In the genomic region with DNA sequence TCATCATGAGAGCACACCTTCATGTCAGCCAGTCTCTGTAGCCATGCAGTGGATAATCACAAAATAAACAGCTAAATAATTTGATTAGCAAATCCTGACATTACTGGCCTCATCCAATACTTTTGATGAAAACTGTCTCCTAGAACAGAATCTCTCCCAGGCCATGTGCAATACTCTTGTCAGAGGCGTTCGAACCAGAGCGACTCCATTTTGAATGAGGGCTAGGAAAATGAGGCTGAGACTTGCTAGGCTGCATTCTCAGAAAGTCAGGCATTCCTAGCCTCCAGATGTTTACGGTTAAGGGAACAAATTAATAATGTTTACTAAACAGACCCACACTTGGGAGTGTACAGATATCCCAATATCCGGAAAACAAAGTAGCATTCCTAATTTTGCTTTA, we compare ENCODE assay signal across 25 cellular contexts.
DNase-seq lines count a peak whose midpoint lies in the region; ATAC-seq, FAIRE-seq and TF ChIP-seq lines count a peak whose summit lies in the region.
"Had no signal": no experiment of that assay in that cellular context is flagged by ENCODE, and none has a peak within 500 bp of the region (broad histone marks: within the 10 kb centered on the region; RNA-seq: fewer than 3 reads in every experiment).

No MANE protein-coding gene starts in this region.

- CTCF ChIA-PET in K562 (lab: Yijun Ruan, JAX; ENCODE audit: low intra/inter-chr PET ratio) = no interaction called here

- peak overlapping the region; percentile 64 for H3K27ac ChIP-seq in left ventricle myocardium inferior (replicated peaks)
- H3K27ac ChIP-seq in right cardiac atrium (ENCODE audit: low read length) = no peak overlapping the region
- no peak overlapping the region for H3K27ac ChIP-seq in K562 (ENCODE audit: extremely low read depth, low read depth, low read length)
- H3K27ac ChIP-seq in iPS-20b (ENCODE audit: low read length) = peak overlapping the region; percentile 39
- H3K27ac ChIP-seq in upper lobe of right lung = no peak overlapping the region
- H3K27ac ChIP-seq: brain microvascular endothelial cell had no signal

- no peaks in the 10 kb centered on the region for H3K9me1 ChIP-seq in K562 (ENCODE audit: control insufficient read depth, insufficient read depth, low read length)

- H3K27me3 ChIP-seq in left ventricle myocardium inferior (ENCODE audit: low read depth) (no peaks in the 10 kb centered on the region), right cardiac atrium (ENCODE audit: control insufficient read depth, insufficient read depth) (no peaks in the 10 kb centered on the region), K562 (ENCODE audit: control insufficient read depth in 2 of 2, insufficient read depth in 2 of 2, low read length in 2 of 2) (no peaks in the 10 kb centered on the region; a peak in 1 of 5 replicates), iPS-20b (ENCODE audit: insufficient read depth, low read length) (no peaks in the 10 kb centered on the region), upper lobe of right lung (no peaks in the 10 kb centered on the region)
- H3K27me3 ChIP-seq: adrenal gland, brain microvascular endothelial cell, esophagus muscularis mucosa had no signal

- H3K9ac ChIP-seq in K562 (ENCODE audit: insufficient read depth in 1 of 2, low read depth in 2 of 2, low read length in 2 of 2) (no peak overlapping the region), iPS-20b (ENCODE audit: low read depth, low read length) (peak overlapping the region; percentile 23; the same call in 1 of the 2 replicates)

- no peak for FAIRE-seq in K562 (lab: Jason Lieb, UNC)
- FAIRE-seq: A204.1 had no signal

- H3K36me3 ChIP-seq in left ventricle myocardium inferior = no peaks in the 10 kb centered on the region
- no peaks in the 10 kb centered on the region for H3K36me3 ChIP-seq in K562 (ENCODE audit: control insufficient read depth, insufficient read depth, low read length)
- H3K36me3 ChIP-seq in iPS-20b (ENCODE audit: insufficient read depth, low read depth, low read length) = no peaks in the 10 kb centered on the region
- no peaks in the 10 kb centered on the region for H3K36me3 ChIP-seq in upper lobe of right lung
- H3K36me3 ChIP-seq: adrenal gland, brain microvascular endothelial cell, esophagus muscularis mucosa, HAP-1, prostate gland had no signal

- no peak for TF ChIP-seq EP300 in K562 (IDR thresholded peaks at IDR 0.05; ENCODE audit: low read length)

- no peak overlapping the region for H3K4me2 ChIP-seq in K562 (ENCODE audit: insufficient read depth, low read length)

- H3K4me3 ChIP-seq in left ventricle myocardium inferior = peak overlapping the region; percentile 54
- H3K4me3 ChIP-seq in right cardiac atrium (ENCODE audit: low read length) = no peak overlapping the region
- no peak overlapping the region for H3K4me3 ChIP-seq in K562
- H3K4me3 ChIP-seq in iPS-20b (ENCODE audit: low read length) = no peak overlapping the region
- peak overlapping the region; percentile 36 for H3K4me3 ChIP-seq in upper lobe of right lung
- H3K4me3 ChIP-seq: HAP-1 had no signal

- no TSS peak for BruUV-seq in K562 (replicated peaks; lab: Mats Ljungman, UMichigan)

- 95% methylated on average over 5 of the region's 5 CpGs for WGBS in right cardiac atrium
- 51% methylated on average over 5 of the region's 5 CpGs for WGBS in K562 (ENCODE audit: insufficient coverage, low coverage, missing lambda C conversion rate)

- no peaks in the 10 kb centered on the region for H3K79me2 ChIP-seq in K562 (ENCODE audit: control insufficient read depth, insufficient read depth, low read length)

- peaks cover 54% of the 10 kb centered on the region for H3K4me1 ChIP-seq in left ventricle myocardium inferior
- peaks cover 6% of the 10 kb centered on the region for H3K4me1 ChIP-seq in right cardiac atrium (ENCODE audit: control insufficient read depth, insufficient read depth, low read length)
- H3K4me1 ChIP-seq in K562 (replicated peaks in 1 of 2; ENCODE audit: control insufficient read depth in 2 of 2, insufficient read depth in 2 of 2, low read length in 2 of 2) = no peaks in the 10 kb centered on the region
- peaks cover 50% of the 10 kb centered on the region for H3K4me1 ChIP-seq in iPS-20b (ENCODE audit: insufficient read depth, low read length)
- H3K4me1 ChIP-seq in upper lobe of right lung = peaks cover 24% of the 10 kb centered on the region

- TF ChIP-seq CTCF in left ventricle myocardium inferior (IDR thresholded peaks at IDR 0.05; ENCODE audit: borderline replicate concordance) (no peak), K562 (IDR thresholded peaks at IDR 0.05 in 2 of 3, conservative IDR thresholded peaks at IDR 0.05 in 1 of 3; ENCODE audit: insufficient read depth in 2 of 3, low read depth in 1 of 3, low read length in 3 of 3) (no peak), upper lobe of right lung (IDR thresholded peaks at IDR 0.05) (no peak)

- H3K9me3 ChIP-seq in left ventricle myocardium inferior (replicated peaks) = no peaks in the 10 kb centered on the region
- H3K9me3 ChIP-seq in right cardiac atrium (ENCODE audit: control insufficient read depth, low read length) = no peaks in the 10 kb centered on the region
- no peaks in the 10 kb centered on the region for H3K9me3 ChIP-seq in K562 (replicated peaks; ENCODE audit: control insufficient read depth, insufficient read depth, low read depth, low read length)
- peaks cover 9% of the 10 kb centered on the region for H3K9me3 ChIP-seq in iPS-20b (ENCODE audit: insufficient read depth, low read depth, low read length)
- H3K9me3 ChIP-seq in upper lobe of right lung = no peaks in the 10 kb centered on the region
- H3K9me3 ChIP-seq: adrenal gland, esophagus muscularis mucosa, HAP-1, prostate gland had no signal

- no peak overlapping the region for H2AFZ ChIP-seq in K562 (ENCODE audit: low read depth, low read length)

- no peak for ATAC-seq in right cardiac atrium
- no peak for ATAC-seq in K562
- no peak for ATAC-seq in upper lobe of right lung
- ATAC-seq in GM21619 (IDR thresholded peaks at IDR 0.05; ENCODE audit: unreplicated experiment) = no peak
- ATAC-seq in GM21723 (IDR thresholded peaks at IDR 0.05; ENCODE audit: unreplicated experiment) = no peak
- ATAC-seq: activated CD8-positive, alpha-beta memory T cell treated with anti-CD3 and anti-CD28 coated beads, Interleukin-2, amount 10 ng/mL, durations not matched to agents 7 days and 5 days had no signal

- in situ Hi-C loops in K562 (cut with MboI) = loop anchor here (10.0 kb wide), 1 partner anchor 577 kb away; no protein-coding TSS in a partner anchor

- no peaks in the 10 kb centered on the region for H4K20me1 ChIP-seq in K562 (replicated peaks; ENCODE audit: control insufficient read depth, insufficient read depth, low read length)

- intact Hi-C loops in left ventricle myocardium inferior (cut with micrococcal nuclease) (no loop called here), right cardiac atrium (cut with DNase I) (no loop called here), K562 (cut with micrococcal nuclease) (loop anchor here (5.0 kb wide), 1 partner anchor 134 kb away; no protein-coding TSS in a partner anchor), upper lobe of right lung (cut with DNase I) (no loop called here)

- no peak for TF ChIP-seq RAD21 in K562 (CRISPR knock-in tag; conservative IDR thresholded peaks at IDR 0.05 in 1 of 2, IDR thresholded peaks at IDR 0.05 in 1 of 2)

- POLR2A ChIA-PET in K562 (lab: Yijun Ruan, JAX) = interaction anchor here (0.6 kb wide), 1 partner anchor 1192 kb away, joined by 3 read pairs; no protein-coding TSS in a partner anchor

- no peak for TF ChIP-seq POLR2A in K562 (conservative IDR thresholded peaks at IDR 0.05)

- no peak for DNase-seq in left ventricle myocardium inferior
- no peak for DNase-seq in right cardiac atrium
- DNase-seq in K562 (ENCODE audit: extremely low read depth in 1 of 4, low spot score in 3 of 4) = no peak
- no peak for DNase-seq in upper lobe of right lung
- no peak for DNase-seq in AG20443 (ENCODE audit: low spot score)
- DNase-seq: activated CD8-positive, alpha-beta memory T cell treated with anti-CD3 and anti-CD28 coated beads, Interleukin-2, amount 10 ng/mL, durations not matched to agents 7 days and 5 days; activated naive CD4-positive, alpha-beta T cell; activated T-cell treated with anti-CD3 and anti-CD28 coated beads, Interleukin-2, amount 50 U/mL, for 48 hours; adrenal gland; brain microvascular endothelial cell; effector CD8-positive, alpha-beta T cell; foreskin melanocyte; MM.1S; NCI-H2081; NCI-H82; stimulated activated CD4-positive, alpha-beta T cell treated with anti-CD3 and anti-CD28 coated beads, Interleukin-15, amount 100 ng/mL, for 24 hours; stimulated activated naive CD4-positive, alpha-beta T cell; T-helper 9 cell had no signal

TF ChIP-seq in K562, 482 proteins besides CTCF, POLR2A, EP300 and RAD21 (continues in another document):
- TF ChIP-seq KLF6 (CRISPR knock-in tag; IDR thresholded peaks at IDR 0.05; ENCODE audit: borderline replicate concordance) = peak; percentile 68; the same call in 1 of the 2 replicates

Comparison
In these comparisons a context has a peak if more than half of its experiments do, and no peak if none do; other contexts are left out.
1. H3K27ac ChIP-seq: peak in left ventricle myocardium inferior (single experiment) and iPS-20b (single experiment); none in right cardiac atrium (single experiment), K562 (single experiment) and upper lobe of right lung (single experiment).
2. H3K4me3 ChIP-seq: peak in left ventricle myocardium inferior (single experiment) and upper lobe of right lung (single experiment); none in right cardiac atrium (single experiment), K562 (single experiment) and iPS-20b (single experiment).